ENCODE assay signal across 19 cellular contexts in genomic region chr2:17373736-17374135, GRCh38.
A peak's percentile ranks its signal among the peaks of the same experiment; 100 is the strongest.
DNase-seq lines count a peak whose midpoint lies in the region; ATAC-seq and TF ChIP-seq lines count a peak whose summit lies in the region.
"Had no signal": no experiment of that assay in that cellular context is flagged by ENCODE, and none has a peak within 500 bp of the region (broad histone marks: within the 10 kb centered on the region; RNA-seq: fewer than 3 reads in every experiment).

No MANE protein-coding gene starts in this region.

- no peak overlapping the region for H3K4me3 Mint-ChIP-seq in endothelial cell (ENCODE audit: unreplicated experiment)
- no peak overlapping the region for H3K4me3 Mint-ChIP-seq in activated T-cell treated with anti-CD3 and anti-CD28 coated beads, Interleukin-2, amount 50 U/mL, for 4 hours
- H3K4me3 Mint-ChIP-seq: stimulated activated effector memory CD8-positive, alpha-beta T cell treated with anti-CD3 and anti-CD28 coated beads, Interleukin-12 subunit alpha, Interleukin-12 subunit beta, amount 100 ng/mL, for 72 hours had no signal

- no peak overlapping the region for H3K4me3 ChIP-seq in fibroblast of villous mesenchyme (ENCODE audit: low read depth, low read length)
- H3K4me3 ChIP-seq in smooth muscle cell, result no peak overlapping the region
- H3K4me3 ChIP-seq: BLaER1, pancreas, tibial artery had no signal

- peak overlapping the region; percentile 64 for H3K9ac ChIP-seq in smooth muscle cell (ENCODE audit: low read depth)
- H3K9ac ChIP-seq: BLaER1 had no signal

- H3K27me3 Mint-ChIP-seq in endothelial cell (ENCODE audit: unreplicated experiment), result no peaks in the 10 kb centered on the region
- no peaks in the 10 kb centered on the region for H3K27me3 Mint-ChIP-seq in activated T-cell treated with anti-CD3 and anti-CD28 coated beads, Interleukin-2, amount 50 U/mL, for 4 hours (ENCODE audit: low read depth)

- peak overlapping the region; percentile 69 for H3K4me2 ChIP-seq in smooth muscle cell
- H3K4me2 ChIP-seq: BLaER1 had no signal

- no peaks in the 10 kb centered on the region for H3K9me3 ChIP-seq in smooth muscle cell (replicated peaks; ENCODE audit: low read depth)
- H3K9me3 ChIP-seq: pancreas had no signal

- H2AFZ ChIP-seq in smooth muscle cell (ENCODE audit: low read depth), result no peak overlapping the region

- no peaks in the 10 kb centered on the region for H3F3A ChIP-seq in smooth muscle cell (ENCODE audit: low read depth)

- H3K9me3 Mint-ChIP-seq in endothelial cell (ENCODE audit: unreplicated experiment), result no peaks in the 10 kb centered on the region
- H3K9me3 Mint-ChIP-seq in activated T-cell treated with anti-CD3 and anti-CD28 coated beads, Interleukin-2, amount 50 U/mL, for 4 hours, result peaks cover 13% of the 10 kb centered on the region

- no peaks in the 10 kb centered on the region for H3K36me3 Mint-ChIP-seq in endothelial cell (ENCODE audit: low read depth, unreplicated experiment)
- no peaks in the 10 kb centered on the region for H3K36me3 Mint-ChIP-seq in activated T-cell treated with anti-CD3 and anti-CD28 coated beads, Interleukin-2, amount 50 U/mL, for 4 hours (ENCODE audit: insufficient read depth)
- H3K36me3 Mint-ChIP-seq: stimulated activated effector memory CD8-positive, alpha-beta T cell treated with anti-CD3 and anti-CD28 coated beads, Interleukin-12 subunit alpha, Interleukin-12 subunit beta, amount 100 ng/mL, for 72 hours had no signal

- no peak overlapping the region for H3K27ac Mint-ChIP-seq in endothelial cell (ENCODE audit: unreplicated experiment)
- H3K27ac Mint-ChIP-seq: stimulated activated effector memory CD8-positive, alpha-beta T cell treated with anti-CD3 and anti-CD28 coated beads, Interleukin-12 subunit alpha, Interleukin-12 subunit beta, amount 100 ng/mL, for 72 hours had no signal

- H3K4me1 Mint-ChIP-seq in endothelial cell (ENCODE audit: unreplicated experiment), result no peaks in the 10 kb centered on the region
- no peaks in the 10 kb centered on the region for H3K4me1 Mint-ChIP-seq in activated T-cell treated with anti-CD3 and anti-CD28 coated beads, Interleukin-2, amount 50 U/mL, for 4 hours (ENCODE audit: low read depth)
- H3K4me1 Mint-ChIP-seq: stimulated activated effector memory CD8-positive, alpha-beta T cell treated with anti-CD3 and anti-CD28 coated beads, Interleukin-12 subunit alpha, Interleukin-12 subunit beta, amount 100 ng/mL, for 72 hours had no signal

- H3K79me2 ChIP-seq in smooth muscle cell (ENCODE audit: low read depth), result no peaks in the 10 kb centered on the region

- ATAC-seq in HG03565 (IDR thresholded peaks at IDR 0.05; ENCODE audit: unreplicated experiment), result peak; percentile 53
- no peak for ATAC-seq in GM21717 (IDR thresholded peaks at IDR 0.05; ENCODE audit: unreplicated experiment)
- no peak for ATAC-seq in activated T-cell treated with anti-CD3 and anti-CD28 coated beads, Interleukin-2, amount 50 U/mL, for 4 hours
- ATAC-seq: pancreas; stimulated activated effector memory CD8-positive, alpha-beta T cell treated with anti-CD3 and anti-CD28 coated beads, Interleukin-12 subunit alpha, Interleukin-12 subunit beta, amount 100 ng/mL, for 72 hours had no signal

- H3K4me1 ChIP-seq in smooth muscle cell (ENCODE audit: low read depth), result peaks cover 4% of the 10 kb centered on the region
- H3K4me1 ChIP-seq: BLaER1, pancreas, tibial artery had no signal

- H3K27ac ChIP-seq in smooth muscle cell (ENCODE audit: low read depth), result peak overlapping the region; percentile 91
- H3K27ac ChIP-seq: BLaER1, pancreas, RWPE1, tibial artery had no signal

- whole genome bisulfite sequencing in smooth muscle cell (ENCODE audit: low lambda C conversion rate), result 62% methylated on average over 1 of the region's 1 CpG

- no peaks in the 10 kb centered on the region for H3K36me3 ChIP-seq in smooth muscle cell (ENCODE audit: low read depth)
- H3K36me3 ChIP-seq: BLaER1, pancreas, tibial artery had no signal

- peak; percentile 44 for DNase-seq in amniotic stem cell (lab: John Stamatoyannopoulos, UW)
- peak; percentile 31 for DNase-seq in fibroblast of villous mesenchyme (ENCODE audit: low read depth)
- no peak for DNase-seq in smooth muscle cell (lab: John Stamatoyannopoulos, UW; ENCODE audit: unreplicated experiment)
- DNase-seq in NCI-H524 treated with DMSO at 0.1 percent for 48 hours (lab: John Stamatoyannopoulos, UW), result no peak
- DNase-seq in endothelial cell (ENCODE audit: low spot score), result no peak
- no peak for DNase-seq in activated T-cell treated with anti-CD3 and anti-CD28 coated beads, Interleukin-2, amount 50 U/mL, for 4 hours
- DNase-seq: activated CD4-positive, alpha-beta T cell treated with anti-CD3 and anti-CD28 coated beads, Interleukin-2, amount 50 U/mL, for 1 hour; activated naive CD4-positive, alpha-beta T cell treated with anti-CD3 and anti-CD28 coated beads, Interleukin-2, amount 50 U/mL, for 16 hours; activated T-cell treated with anti-CD3 and anti-CD28 coated beads for 4 hours; caudate nucleus; effector memory CD4-positive, alpha-beta T cell; NCI-H146; pancreas; tibial artery had no signal

- TF ChIP-seq CTCF in fibroblast of villous mesenchyme (IDR thresholded peaks at IDR 0.05; ENCODE audit: insufficient read depth, low read depth, low read length), result no peak
- TF ChIP-seq CTCF in smooth muscle cell (IDR thresholded peaks at IDR 0.05; ENCODE audit: borderline replicate concordance, insufficient read depth, poor library complexity, severe bottlenecking), result no peak
- no peak for TF ChIP-seq CTCF in endothelial cell (IDR thresholded peaks at IDR 0.05; ENCODE audit: unreplicated experiment)

- no peaks in the 10 kb centered on the region for H4K20me1 ChIP-seq in smooth muscle cell (ENCODE audit: low read depth)
- H4K20me1 ChIP-seq: BLaER1 had no signal

- no peaks in the 10 kb centered on the region for H3K27me3 ChIP-seq in smooth muscle cell (ENCODE audit: low read depth)
- H3K27me3 ChIP-seq: BLaER1, pancreas, tibial artery had no signal

Comparison
In these comparisons a context has a peak if more than half of its experiments do, and no peak if none do; other contexts are left out.
1. DNase-seq: peak in amniotic stem cell (single experiment) and fibroblast of villous mesenchyme (single experiment); none in smooth muscle cell (single experiment), NCI-H524 treated with DMSO at 0.1 percent for 48 hours (single experiment), endothelial cell (single experiment) and activated T-cell treated with anti-CD3 and anti-CD28 coated beads, Interleukin-2, amount 50 U/mL, for 4 hours (single experiment).